Comparison of ENCODE assay signal across 36 cellular contexts in genomic region chr3:67311440-67311839, GRCh38.
"Had no signal": no experiment of that assay in that cellular context is flagged by ENCODE, and none has a peak within 500 bp of the region (broad histone marks: within the 10 kb centered on the region; RNA-seq: fewer than 3 reads in every experiment).

No MANE protein-coding gene starts in this region.

- H3K36me3 Mint-ChIP-seq: activated CD4-positive, alpha-beta memory T cell treated with anti-CD3 and anti-CD28 coated beads for 36 hours; activated CD8-positive, alpha-beta memory T cell treated with anti-CD3 and anti-CD28 coated beads, Interleukin-2, amount 10 ng/mL, durations not matched to agents 7 days and 5 days; activated naive CD4-positive, alpha-beta T cell treated with anti-CD3 and anti-CD28 coated beads, Interleukin-2, amount 50 U/mL, for 24 hours; activated naive CD8-positive, alpha-beta T cell treated with anti-CD3 and anti-CD28 coated beads for 36 hours had no signal

- H3K36me3 ChIP-seq: adrenal gland, esophagus muscularis mucosa, gastrocnemius medialis, WERI-Rb-1 had no signal

- H3K27ac ChIP-seq: adrenal gland, body of pancreas, esophagus muscularis mucosa, foreskin keratinocyte, gastrocnemius medialis, WERI-Rb-1 had no signal

- H3K9me3 Mint-ChIP-seq: activated naive CD4-positive, alpha-beta T cell treated with anti-CD3 and anti-CD28 coated beads, Interleukin-2, amount 50 U/mL, for 24 hours; activated naive CD8-positive, alpha-beta T cell treated with anti-CD3 and anti-CD28 coated beads for 36 hours; activated naive CD8-positive, alpha-beta T cell treated with anti-CD3 and anti-CD28 coated beads, Interleukin-2, amount 50 U/mL, for 24 hours; activated T-helper 2 cell treated with anti-CD3 and anti-CD28 coated beads, Interferon-gamma antibody, Interleukin-2, Interleukin-4, amounts not matched to agents 10 μg/mL and 5 μg/mL and 100 μg/mL, durations not matched to agents 14 hours and 24 hours and 36 hours; effector memory CD8-positive, alpha-beta T cell; T-helper 2 cell treated with Interferon-gamma antibody and Interleukin-4, amounts not matched to agents 5 μg/mL and 100 μg/mL, for 36 hours had no signal

- H3K9me3 ChIP-seq: adrenal gland, body of pancreas, esophagus muscularis mucosa, gastrocnemius medialis had no signal

- H3K4me1 Mint-ChIP-seq: activated CD4-positive, alpha-beta T cell treated with anti-CD3 and anti-CD28 coated beads for 36 hours; activated CD4-positive, alpha-beta T cell treated with anti-CD3 and anti-CD28 coated beads, Interleukin-2, amount 10 ng/mL, durations not matched to agents 24 days and 14 days; activated CD8-positive, alpha-beta memory T cell treated with anti-CD3 and anti-CD28 coated beads, Interleukin-2, amount 10 ng/mL, durations not matched to agents 7 days and 5 days; activated naive CD4-positive, alpha-beta T cell treated with anti-CD3 and anti-CD28 coated beads, Interleukin-2, amount 50 U/mL, for 24 hours; activated naive CD8-positive, alpha-beta T cell treated with anti-CD3 and anti-CD28 coated beads for 36 hours; activated naive CD8-positive, alpha-beta T cell treated with anti-CD3 and anti-CD28 coated beads, Interleukin-2, amount 50 U/mL, for 24 hours had no signal

- H3K27me3 ChIP-seq: adrenal gland, body of pancreas, esophagus muscularis mucosa, foreskin keratinocyte, gastrocnemius medialis had no signal

- H3K27ac Mint-ChIP-seq: activated CD4-positive, alpha-beta memory T cell treated with anti-CD3 and anti-CD28 coated beads for 36 hours; activated CD4-positive, alpha-beta T cell treated with anti-CD3 and anti-CD28 coated beads for 36 hours; activated CD4-positive, alpha-beta T cell treated with anti-CD3 and anti-CD28 coated beads, Interleukin-2, amount 10 ng/mL, durations not matched to agents 24 days and 14 days; activated CD8-positive, alpha-beta memory T cell treated with anti-CD3 and anti-CD28 coated beads, Interleukin-2, amount 10 ng/mL, durations not matched to agents 7 days and 5 days; activated CD8-positive, alpha-beta T cell treated with anti-CD3 and anti-CD28 coated beads, Interleukin-2, amount 10 ng/mL, durations not matched to agents 7 days and 5 days; activated naive CD4-positive, alpha-beta T cell treated with anti-CD3 and anti-CD28 coated beads for 36 hours; activated naive CD4-positive, alpha-beta T cell treated with anti-CD3 and anti-CD28 coated beads, Interleukin-2, amount 50 U/mL, for 24 hours; activated naive CD8-positive, alpha-beta T cell treated with anti-CD3 and anti-CD28 coated beads for 36 hours; activated naive CD8-positive, alpha-beta T cell treated with anti-CD3 and anti-CD28 coated beads, Interleukin-2, amount 50 U/mL, for 24 hours; activated T-helper 1 cell treated with anti-CD3 and anti-CD28 coated beads, Interleukin-12 subunit alpha, Interleukin-12 subunit beta, Interleukin-2, Interleukin-4 antibody, amounts not matched to agents 30 ng/mL and 10 ng/mL and 1 ng/mL, durations not matched to agents 14 hours and 24 hours and 36 hours; activated T-helper 2 cell treated with anti-CD3 and anti-CD28 coated beads, Interferon-gamma antibody, Interleukin-2, Interleukin-4, amounts not matched to agents 10 μg/mL and 5 μg/mL and 100 μg/mL, durations not matched to agents 14 hours and 24 hours and 36 hours; effector memory CD8-positive, alpha-beta T cell; T-helper 17 cell; T-helper 2 cell treated with Interferon-gamma antibody and Interleukin-4, amounts not matched to agents 5 μg/mL and 100 μg/mL, for 36 hours had no signal

- H3K4me3 ChIP-seq: adrenal gland, body of pancreas, esophagus muscularis mucosa, gastrocnemius medialis had no signal

- DNase-seq: activated CD4-positive, alpha-beta memory T cell treated with anti-CD3 and anti-CD28 coated beads for 36 hours; activated CD4-positive, alpha-beta T cell treated with anti-CD3 and anti-CD28 coated beads for 36 hours; activated CD4-positive, alpha-beta T cell treated with anti-CD3 and anti-CD28 coated beads, Interleukin-2, amount 10 ng/mL, durations not matched to agents 24 days and 14 days; activated CD4-positive, CD25-positive, alpha-beta regulatory T cell; activated CD4-positive, CD25-positive, alpha-beta regulatory T cell treated with anti-CD3 and anti-CD28 coated beads, Interleukin-2, amount 50 U/mL, for 72 hours; activated CD8-positive, alpha-beta memory T cell treated with anti-CD3 and anti-CD28 coated beads, Interleukin-2, amount 10 ng/mL, durations not matched to agents 7 days and 5 days; activated CD8-positive, alpha-beta memory T cell treated with anti-CD3 and anti-CD28 coated beads, Interleukin-2, amount 50 U/mL, for 4 hours; activated CD8-positive, alpha-beta T cell treated with anti-CD3 and anti-CD28 coated beads, Interleukin-2, amount 10 ng/mL, durations not matched to agents 7 days and 5 days; activated effector memory CD4-positive, alpha-beta T cell treated with anti-CD3 and anti-CD28 coated beads, Interleukin-2, amount 50 U/mL, for 16 hours; activated naive CD4-positive, alpha-beta T cell treated with anti-CD3 and anti-CD28 coated beads for 36 hours; activated naive CD8-positive, alpha-beta T cell treated with anti-CD3 and anti-CD28 coated beads for 36 hours; activated naive CD8-positive, alpha-beta T cell treated with anti-CD3 and anti-CD28 coated beads, Interleukin-2, amount 50 U/mL, for 24 hours; activated T-cell treated with anti-CD3 and anti-CD28 coated beads, Interleukin-2, amount 50 U/mL, for 1 hour; activated T-cell treated with anti-CD3 and anti-CD28 coated beads, Interleukin-2, amount 50 U/mL, for 48 hours; adrenal gland; amygdala; aorta; body of pancreas; caudate nucleus; cortex of kidney; dermis blood vessel endothelial cell; effector CD4-positive, alpha-beta T cell; effector memory CD8-positive, alpha-beta T cell; erythroblast; foreskin keratinocyte; gastrocnemius medialis; glutamatergic neuron; T-helper 1 cell; T-helper 17 cell; T1000; WERI-Rb-1 had no signal

- H3K27me3 Mint-ChIP-seq: activated CD4-positive, alpha-beta T cell treated with anti-CD3 and anti-CD28 coated beads for 36 hours; activated CD4-positive, alpha-beta T cell treated with anti-CD3 and anti-CD28 coated beads, Interleukin-2, amount 10 ng/mL, durations not matched to agents 24 days and 14 days; activated CD8-positive, alpha-beta memory T cell treated with anti-CD3 and anti-CD28 coated beads, Interleukin-2, amount 10 ng/mL, durations not matched to agents 7 days and 5 days; activated naive CD8-positive, alpha-beta T cell treated with anti-CD3 and anti-CD28 coated beads for 36 hours; activated naive CD8-positive, alpha-beta T cell treated with anti-CD3 and anti-CD28 coated beads, Interleukin-2, amount 50 U/mL, for 24 hours; T-helper 17 cell had no signal

- H3K4me1 ChIP-seq: adrenal gland, body of pancreas, esophagus muscularis mucosa, foreskin keratinocyte, gastrocnemius medialis had no signal

- ATAC-seq: activated CD4-positive, alpha-beta T cell treated with anti-CD3 and anti-CD28 coated beads for 36 hours; activated CD8-positive, alpha-beta memory T cell treated with anti-CD3 and anti-CD28 coated beads, Interleukin-2, amount 10 ng/mL, durations not matched to agents 7 days and 5 days; activated CD8-positive, alpha-beta T cell treated with anti-CD3 and anti-CD28 coated beads, Interleukin-2, amount 10 ng/mL, durations not matched to agents 7 days and 5 days; activated naive CD8-positive, alpha-beta T cell treated with anti-CD3 and anti-CD28 coated beads, Interleukin-2, amount 50 U/mL, for 24 hours; body of pancreas; effector memory CD8-positive, alpha-beta T cell; foreskin keratinocyte; gastrocnemius medialis; T-helper 17 cell had no signal

- H3K4me3 Mint-ChIP-seq: activated CD4-positive, alpha-beta memory T cell treated with anti-CD3 and anti-CD28 coated beads for 36 hours; activated CD4-positive, alpha-beta T cell treated with anti-CD3 and anti-CD28 coated beads for 36 hours; activated CD4-positive, alpha-beta T cell treated with anti-CD3 and anti-CD28 coated beads, Interleukin-2, amount 10 ng/mL, durations not matched to agents 24 days and 14 days; activated CD8-positive, alpha-beta memory T cell treated with anti-CD3 and anti-CD28 coated beads, Interleukin-2, amount 10 ng/mL, durations not matched to agents 7 days and 5 days; activated CD8-positive, alpha-beta T cell treated with anti-CD3 and anti-CD28 coated beads, Interleukin-2, amount 10 ng/mL, durations not matched to agents 7 days and 5 days; activated naive CD4-positive, alpha-beta T cell treated with anti-CD3 and anti-CD28 coated beads for 36 hours; activated naive CD4-positive, alpha-beta T cell treated with anti-CD3 and anti-CD28 coated beads, Interleukin-2, amount 50 U/mL, for 24 hours; activated naive CD8-positive, alpha-beta T cell treated with anti-CD3 and anti-CD28 coated beads for 36 hours; activated naive CD8-positive, alpha-beta T cell treated with anti-CD3 and anti-CD28 coated beads, Interleukin-2, amount 50 U/mL, for 24 hours; activated T-helper 1 cell treated with anti-CD3 and anti-CD28 coated beads, Interleukin-12 subunit alpha, Interleukin-12 subunit beta, Interleukin-2, Interleukin-4 antibody, amounts not matched to agents 30 ng/mL and 10 ng/mL and 1 ng/mL, durations not matched to agents 14 hours and 24 hours and 36 hours; effector memory CD8-positive, alpha-beta T cell; T-helper 17 cell; T-helper 2 cell treated with Interferon-gamma antibody and Interleukin-4, amounts not matched to agents 5 μg/mL and 100 μg/mL, for 36 hours had no signal
